ENCODE assay signal across 18 cellular contexts in the genomic region with DNA sequence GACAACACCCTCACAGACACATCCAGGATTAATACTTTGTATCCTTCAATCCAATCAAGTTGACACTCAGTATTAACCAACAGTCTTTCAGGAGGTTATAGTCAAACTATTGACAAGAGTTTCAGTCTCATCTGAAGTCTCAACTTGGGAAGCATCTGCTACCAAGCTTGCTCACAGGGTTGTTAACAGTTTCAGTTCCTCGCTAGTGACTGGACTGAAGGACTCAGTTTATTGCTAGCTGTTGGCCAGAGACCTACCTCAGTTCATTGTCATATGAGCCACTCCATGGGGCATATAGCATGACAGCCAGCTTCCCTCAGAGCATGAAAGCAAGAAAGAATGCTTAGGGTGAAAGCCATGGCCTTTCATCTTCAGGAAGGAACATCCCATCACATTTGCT.
"Had no signal": no experiment of that assay in that cellular context is flagged by ENCODE, and none has a peak within 500 bp of the region (broad histone marks: within the 10 kb centered on the region; RNA-seq: fewer than 3 reads in every experiment).

No MANE protein-coding gene starts in this region.

- H3K9me3 Mint-ChIP-seq: activated CD8-positive, alpha-beta T cell treated with anti-CD3 and anti-CD28 coated beads for 36 hours; endodermal cell; nephron had no signal

- H3K9me3 ChIP-seq: upper lobe of right lung had no signal

- H3K27me3 Mint-ChIP-seq: activated CD8-positive, alpha-beta T cell treated with anti-CD3 and anti-CD28 coated beads for 36 hours; activated naive CD8-positive, alpha-beta T cell treated with anti-CD3 and anti-CD28 coated beads, Interleukin-2, amount 10 ng/mL, durations not matched to agents 7 days and 5 days had no signal

- H3K4me3 ChIP-seq: hepatocyte, upper lobe of right lung had no signal

- H3K36me3 Mint-ChIP-seq: activated naive CD8-positive, alpha-beta T cell treated with anti-CD3 and anti-CD28 coated beads, Interleukin-2, amount 10 ng/mL, durations not matched to agents 7 days and 5 days had no signal

- H2AFZ ChIP-seq: hepatocyte had no signal

- ATAC-seq: activated CD8-positive, alpha-beta T cell treated with anti-CD3 and anti-CD28 coated beads for 36 hours; activated T-cell treated with anti-CD3 and anti-CD28 coated beads, Interleukin-2, amount 50 U/mL, for 72 hours; left ventricle myocardium superior; right cardiac atrium; upper lobe of right lung had no signal

- H3K27me3 ChIP-seq: hepatocyte, upper lobe of right lung had no signal

- H3K4me3 Mint-ChIP-seq: activated CD8-positive, alpha-beta T cell treated with anti-CD3 and anti-CD28 coated beads for 36 hours; activated naive CD8-positive, alpha-beta T cell treated with anti-CD3 and anti-CD28 coated beads, Interleukin-2, amount 10 ng/mL, durations not matched to agents 7 days and 5 days; activated T-cell treated with anti-CD3 and anti-CD28 coated beads, Interleukin-2, amount 50 U/mL, for 72 hours; endodermal cell; nephron had no signal

- H3K27ac ChIP-seq: hepatocyte, upper lobe of right lung, VCaP had no signal

- H3K27ac Mint-ChIP-seq: activated CD8-positive, alpha-beta T cell treated with anti-CD3 and anti-CD28 coated beads for 36 hours; activated naive CD8-positive, alpha-beta T cell treated with anti-CD3 and anti-CD28 coated beads, Interleukin-2, amount 10 ng/mL, durations not matched to agents 7 days and 5 days; activated T-cell treated with anti-CD3 and anti-CD28 coated beads, Interleukin-2, amount 50 U/mL, for 72 hours; endodermal cell; nephron; progenitor cell of endocrine pancreas had no signal

- DNase-seq: activated CD8-positive, alpha-beta memory T cell treated with anti-CD3 and anti-CD28 coated beads, Interleukin-2, amount 50 U/mL, for 4 hours; activated CD8-positive, alpha-beta T cell treated with anti-CD3 and anti-CD28 coated beads for 36 hours; activated naive CD8-positive, alpha-beta T cell treated with anti-CD3 and anti-CD28 coated beads, Interleukin-2, amount 10 ng/mL, durations not matched to agents 7 days and 5 days; activated T-cell treated with anti-CD3 and anti-CD28 coated beads, Interleukin-2, amount 50 U/mL, for 72 hours; anterior cingulate cortex; endodermal cell; kidney; left ventricle myocardium superior; mesenchymal stem cell; occipital lobe; right cardiac atrium; stimulated activated CD4-positive, alpha-beta T cell treated with anti-CD3 and anti-CD28 coated beads, Interleukin-2, amount 100 ng/mL, for 24 hours; stimulated activated naive CD4-positive, alpha-beta T cell treated with Interleukin-2 at 50 U/mL for 16 hours; upper lobe of right lung had no signal

- H3K4me2 ChIP-seq: hepatocyte had no signal

- H3K79me2 ChIP-seq: hepatocyte had no signal

- H3K4me1 ChIP-seq: upper lobe of right lung had no signal

- H3K4me1 Mint-ChIP-seq: activated naive CD8-positive, alpha-beta T cell treated with anti-CD3 and anti-CD28 coated beads, Interleukin-2, amount 10 ng/mL, durations not matched to agents 7 days and 5 days; endodermal cell; nephron had no signal

- H3K36me3 ChIP-seq: upper lobe of right lung had no signal
